ENCODE assay signal across 8 cellular contexts in genomic region chr12:124914392-124915248, GRCh38.
DNase-seq lines count a peak whose midpoint lies in the region; ATAC-seq and TF ChIP-seq lines count a peak whose summit lies in the region.

Gene UBC, minus strand, starts transcription at chr12:124914650. Its CDS starts 879 bp downstream, at chr12:124913771.

- peak; percentile 83 for DNase-seq in SK-N-MC (ENCODE audit: low read depth, low spot score)
- peak; percentile 96 for DNase-seq in astrocyte of the spinal cord (ENCODE audit: low read depth, low spot score)
- DNase-seq in effector CD8-positive, alpha-beta T cell (lab: John Stamatoyannopoulos, UW), result no peak
- no peak for DNase-seq in stimulated activated naive CD4-positive, alpha-beta T cell treated with Interleukin-2 at 50 U/mL for 16 hours (lab: John Stamatoyannopoulos, UW)

- H3K9ac ChIP-seq in SK-N-MC (ENCODE audit: insufficient read length) (peak within 1 kb of the TSS; percentile 100), iPS-15b (ENCODE audit: low read depth, low read length) (peak within 1 kb of the TSS; percentile 100)

- in situ Hi-C loops in astrocyte of the spinal cord (cut with HindIII; ENCODE audit: low sequenced_read_pairs), result no loop called here

- H3K4me1 ChIP-seq in iPS-15b (ENCODE audit: control insufficient read depth, insufficient read depth, low read length), result peaks cover 25% of the 10 kb centered on the region

- ATAC-seq in HG02763 (IDR thresholded peaks at IDR 0.05; ENCODE audit: unreplicated experiment), result peak; percentile 39

- peak within 1 kb of the TSS; percentile 100 for H3K27ac ChIP-seq in SK-N-MC
- H3K27ac ChIP-seq in skin epidermis, result peak within 1 kb of the TSS; percentile 98 to 100 (median 100)

- H3K4me3 ChIP-seq in GM08714 (ENCODE audit: low read length) (peak within 1 kb of the TSS; percentile 91), SK-N-MC (peak within 1 kb of the TSS; percentile 97), astrocyte of the spinal cord (ENCODE audit: low read depth, low read length) (peak within 1 kb of the TSS; percentile 100), iPS-15b (ENCODE audit: low read depth, low read length) (peak within 1 kb of the TSS; percentile 99), skin epidermis (peak within 1 kb of the TSS; percentile 59 to 97 (median 81))

- TF ChIP-seq CTCF in astrocyte of the spinal cord (IDR thresholded peaks at IDR 0.05; ENCODE audit: low read depth, low read length), result no peak

- peaks cover 31% of the 10 kb centered on the region for H3K36me3 ChIP-seq in SK-N-MC (ENCODE audit: insufficient read depth, low read length)
- H3K36me3 ChIP-seq in iPS-15b (ENCODE audit: control insufficient read depth, insufficient read depth, low read length), result peaks cover 15% of the 10 kb centered on the region

- H3K27me3 ChIP-seq in iPS-15b (ENCODE audit: control insufficient read depth, insufficient read depth, low read length), result no peaks in the 10 kb centered on the region

- H3K9me3 ChIP-seq in SK-N-MC (ENCODE audit: low read depth, low read length) (peaks cover 9% of the 10 kb centered on the region; the same call in 1 of the 2 replicates), iPS-15b (ENCODE audit: control insufficient read depth, insufficient read depth, low read length) (no peaks in the 10 kb centered on the region)

Comparison
In these comparisons a context has a peak if more than half of its experiments do, and no peak if none do; other contexts are left out.
1. DNase-seq: peak in SK-N-MC (single experiment) and astrocyte of the spinal cord (single experiment); none in effector CD8-positive, alpha-beta T cell (single experiment) and stimulated activated naive CD4-positive, alpha-beta T cell treated with Interleukin-2 at 50 U/mL for 16 hours (single experiment).
2. Peak in every context shown above with its lines, with median percentiles within 50 percentile points of each other: H3K4me3 ChIP-seq.